ENCODE assay signal across 19 cellular contexts in the genomic region with DNA sequence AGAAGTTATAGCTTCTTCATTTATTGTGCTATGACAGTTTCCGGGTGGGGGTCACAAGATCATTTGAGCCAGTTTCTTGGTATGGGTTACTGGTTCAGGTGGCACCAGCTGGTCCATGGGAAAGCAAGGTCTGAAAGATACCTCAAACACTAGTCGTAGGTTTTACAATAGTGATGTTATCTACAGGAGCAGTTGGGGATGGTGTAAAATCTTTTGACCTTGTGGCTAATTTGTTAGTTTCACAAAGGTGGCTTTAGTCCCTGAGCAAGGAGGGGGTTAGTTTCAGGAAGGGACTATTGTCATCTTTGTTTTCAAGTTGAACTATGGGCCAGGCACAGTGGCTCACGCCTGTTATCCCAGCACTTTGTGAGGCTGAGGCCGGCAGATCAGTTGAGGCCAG. TPM values are rescaled to one million over a fixed set of nuclear protein-coding genes. Genes with fewer than 3 reads are reported as not detected.
"Had no signal": no experiment of that assay in that cellular context is flagged by ENCODE, and none has a peak within 500 bp of the region (broad histone marks: within the 10 kb centered on the region; RNA-seq: fewer than 3 reads in every experiment).

No MANE protein-coding gene starts in this region.

- H3K4me1 ChIP-seq: SJCRH30 had no signal

- H3K36me3 ChIP-seq: MG63, SJCRH30 had no signal

- H3K27ac ChIP-seq: RWPE1, SJCRH30 had no signal

- ATAC-seq: SK-N-SH treated with all-trans-retinoic acid at 6 μM for 48 hours had no signal

- H3K4me3 ChIP-seq: MG63, SJCRH30 had no signal

- H3K27me3 ChIP-seq: SJCRH30 had no signal

- FAIRE-seq: RCC 7860 had no signal

- H3K9me3 ChIP-seq: MG63, SJCRH30 had no signal

- DNase-seq: Karpas-422, KBM-7, MG63, NCI-H1092 treated with DMSO at 0.1 percent for 48 hours, NCI-H1436, NCI-H187 treated with DMSO at 0.1 percent for 48 hours, NCI-H2029 treated with DMSO at 0.1 percent for 48 hours, NCI-H2171 treated with DMSO at 0.1 percent for 48 hours, NCI-H345, NCI-H446 treated with DMSO at 0.1 percent for 48 hours, NCI-H510A treated with DMSO at 0.1 percent for 48 hours, NCI-H526, NCI-H748 treated with DMSO at 0.1 percent for 48 hours, SHP77, SJCRH30 had no signal

RNA-seq across cellular contexts. Expression of a gene that starts 24.6 kb away (rescaled TPM):
- total RNA-seq: HT-29 had no signal
